ENCODE assay signal across 19 cellular contexts in the genomic region with DNA sequence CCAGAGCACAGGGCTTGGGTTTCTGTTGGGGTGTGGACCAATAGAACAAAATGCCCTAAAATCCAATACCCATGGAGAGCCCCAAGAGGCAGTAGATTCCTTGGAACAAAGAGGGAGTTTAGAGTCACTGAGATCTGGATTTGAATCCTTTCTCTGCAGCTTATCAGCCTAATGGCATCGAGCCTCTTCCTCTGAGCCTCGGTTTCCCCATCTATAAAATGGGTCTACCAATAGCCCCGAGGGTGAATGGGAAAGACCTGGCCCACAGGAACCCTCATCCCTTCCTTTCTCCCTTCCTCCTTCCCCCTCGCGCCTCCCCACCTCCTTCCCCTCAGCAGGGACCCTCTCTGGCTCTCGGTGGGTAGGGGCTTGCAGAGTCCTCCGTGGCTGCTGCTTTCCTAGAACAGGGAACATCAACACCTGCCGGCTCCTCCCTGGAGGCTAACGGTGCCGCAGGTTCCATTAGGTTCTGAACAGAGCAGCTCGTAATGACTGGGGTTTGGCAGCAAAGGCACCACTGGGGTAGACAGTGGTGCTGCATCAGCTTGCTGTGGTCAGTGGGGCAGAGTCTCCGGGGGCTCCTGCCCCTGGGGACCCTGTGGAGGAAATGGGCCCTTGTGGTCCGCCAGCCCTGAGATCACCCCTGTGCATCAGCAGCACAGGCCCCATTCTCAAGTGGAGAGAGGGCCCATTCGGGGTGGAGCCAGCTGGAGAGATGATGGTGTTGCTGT. TPM values are rescaled to one million over a fixed set of nuclear protein-coding genes. Genes with fewer than 3 reads are reported as not detected.
A peak's percentile ranks its signal among the peaks of the same experiment; 100 is the strongest.
DNase-seq lines count a peak whose midpoint lies in the region; ATAC-seq, FAIRE-seq and TF ChIP-seq lines count a peak whose summit lies in the region.
"Had no signal": no experiment of that assay in that cellular context is flagged by ENCODE, and none has a peak within 500 bp of the region (broad histone marks: within the 10 kb centered on the region; RNA-seq: fewer than 3 reads in every experiment).

No MANE protein-coding gene starts in this region.

- H3K36me3 Mint-ChIP-seq in activated naive CD8-positive, alpha-beta T cell = no peaks in the 10 kb centered on the region
- H3K36me3 Mint-ChIP-seq in activated naive CD8-positive, alpha-beta T cell treated with anti-CD3 and anti-CD28 coated beads, Interleukin-2, amount 50 U/mL, for 24 hours (ENCODE audit: low read depth) = peaks cover 10% of the 10 kb centered on the region
- H3K36me3 Mint-ChIP-seq in stimulated activated naive B cell treated with anti-CD40 and anti-IgM and Interleukin-4, amounts not matched to agents 10 μg/mL and 1 μg/mL and 100 μg/mL, for 72 hours = peaks cover 45 to 73% of the 10 kb centered on the region in 2 donors

- H3K4me3 ChIP-seq in SJSA1 = no peak overlapping the region
- no peak overlapping the region for H3K4me3 ChIP-seq in gastroesophageal sphincter
- no peak overlapping the region for H3K4me3 ChIP-seq in pancreas

- no peak for DNase-seq in activated naive CD8-positive, alpha-beta T cell treated with anti-CD3 and anti-CD28 coated beads, Interleukin-2, amount 50 U/mL, for 24 hours
- DNase-seq in SJSA1 (ENCODE audit: low read depth in 1 of 2, low spot score in 2 of 2) (no peak), pancreas (no peak)
- no peak for DNase-seq in stimulated activated naive B cell treated with anti-CD40 and anti-IgM and Interleukin-4, amounts not matched to agents 10 μg/mL and 1 μg/mL and 100 μg/mL, for 72 hours
- no peak for DNase-seq in activated CD4-positive, alpha-beta T cell treated with anti-CD3 and anti-CD28 coated beads for 1 hour
- DNase-seq: activated CD4-positive, alpha-beta T cell treated with anti-CD3 and anti-CD28 coated beads for 36 hours; activated CD8-positive, alpha-beta memory T cell treated with anti-CD3 and anti-CD28 coated beads, Interleukin-2, amount 50 U/mL, for 4 hours; activated naive CD4-positive, alpha-beta T cell treated with anti-CD3 and anti-CD28 coated beads, Interleukin-2, amount 50 U/mL, for 16 hours; CD8-positive, alpha-beta memory T cell; effector memory CD4-positive, alpha-beta T cell; NCI-H2107; RPMI8226; T-helper 2 cell had no signal

- TF ChIP-seq CTCF in gastroesophageal sphincter (IDR thresholded peaks at IDR 0.05) = no peak
- no peak for TF ChIP-seq CTCF in pancreas (IDR thresholded peaks at IDR 0.05)

- no peaks in the 10 kb centered on the region for H3K9me3 ChIP-seq in SJSA1 (replicated peaks)
- H3K9me3 ChIP-seq in gastroesophageal sphincter = no peaks in the 10 kb centered on the region
- no peaks in the 10 kb centered on the region for H3K9me3 ChIP-seq in pancreas

- TF ChIP-seq POLR2A in gastroesophageal sphincter (IDR thresholded peaks at IDR 0.05) = no peak

- H3K9me3 Mint-ChIP-seq in activated naive CD8-positive, alpha-beta T cell (ENCODE audit: low read depth) = no peaks in the 10 kb centered on the region
- H3K9me3 Mint-ChIP-seq in activated naive CD8-positive, alpha-beta T cell treated with anti-CD3 and anti-CD28 coated beads, Interleukin-2, amount 50 U/mL, for 24 hours = no peaks in the 10 kb centered on the region
- no peaks in the 10 kb centered on the region for H3K9me3 Mint-ChIP-seq in stimulated activated naive B cell treated with anti-CD40 and anti-IgM and Interleukin-4, amounts not matched to agents 10 μg/mL and 1 μg/mL and 100 μg/mL, for 72 hours
- H3K9me3 Mint-ChIP-seq: CD8-positive, alpha-beta memory T cell had no signal

- peaks cover 58% of the 10 kb centered on the region for H3K36me3 ChIP-seq in SJSA1
- peaks cover 0 to 15% of the 10 kb centered on the region in 2 donors for H3K36me3 ChIP-seq in gastroesophageal sphincter
- H3K36me3 ChIP-seq in pancreas = peaks cover 0 to 13% (median 0%) of the 10 kb centered on the region in 3 donors

- peaks cover 12% of the 10 kb centered on the region for H3K4me1 Mint-ChIP-seq in activated naive CD8-positive, alpha-beta T cell (ENCODE audit: low read depth)
- H3K4me1 Mint-ChIP-seq in activated naive CD8-positive, alpha-beta T cell treated with anti-CD3 and anti-CD28 coated beads, Interleukin-2, amount 50 U/mL, for 24 hours = peaks cover 27% of the 10 kb centered on the region
- peaks cover 53 to 82% of the 10 kb centered on the region in 2 donors for H3K4me1 Mint-ChIP-seq in stimulated activated naive B cell treated with anti-CD40 and anti-IgM and Interleukin-4, amounts not matched to agents 10 μg/mL and 1 μg/mL and 100 μg/mL, for 72 hours

- H3K27me3 ChIP-seq in SJSA1 (replicated peaks) = no peaks in the 10 kb centered on the region
- no peaks in the 10 kb centered on the region for H3K27me3 ChIP-seq in gastroesophageal sphincter
- H3K27me3 ChIP-seq in pancreas = no peaks in the 10 kb centered on the region

- intact Hi-C loops in pancreas (cut with DNase I) = no loop called here

- no peak overlapping the region for H3K27ac Mint-ChIP-seq in activated naive CD8-positive, alpha-beta T cell
- no peak overlapping the region for H3K27ac Mint-ChIP-seq in activated naive CD8-positive, alpha-beta T cell treated with anti-CD3 and anti-CD28 coated beads, Interleukin-2, amount 50 U/mL, for 24 hours
- peak overlapping the region; percentile 89 for H3K27ac Mint-ChIP-seq in stimulated activated naive B cell treated with anti-CD40 and anti-IgM and Interleukin-4, amounts not matched to agents 10 μg/mL and 1 μg/mL and 100 μg/mL, for 72 hours
- H3K27ac Mint-ChIP-seq: activated CD4-positive, alpha-beta T cell treated with anti-CD3 and anti-CD28 coated beads for 36 hours had no signal

- WGBS in gastroesophageal sphincter (ENCODE audit: low coverage in 1 of 2), 2 donors = 70% methylated on average over 4 of the region's 14 CpGs; no CpG with 5 or more reads in 1 of the 2 donors
- 82 to 89% methylated on average over 14 of the region's 14 CpGs for WGBS in pancreas, 2 donors

- ATAC-seq in activated naive CD8-positive, alpha-beta T cell treated with anti-CD3 and anti-CD28 coated beads, Interleukin-2, amount 50 U/mL, for 24 hours = no peak
- ATAC-seq in gastroesophageal sphincter = no peak
- peak; percentile 35 to 41 for ATAC-seq in stimulated activated naive B cell treated with anti-CD40 and anti-IgM and Interleukin-4, amounts not matched to agents 10 μg/mL and 1 μg/mL and 100 μg/mL, for 72 hours (replicated peaks)
- no peak for ATAC-seq in GM18867 (IDR thresholded peaks at IDR 0.05; ENCODE audit: unreplicated experiment)
- no peak for ATAC-seq in pancreas
- ATAC-seq: activated CD4-positive, alpha-beta T cell treated with anti-CD3 and anti-CD28 coated beads for 36 hours had no signal

- peak overlapping the region; percentile 32 for H3K4me3 Mint-ChIP-seq in activated naive CD8-positive, alpha-beta T cell
- H3K4me3 Mint-ChIP-seq in activated naive CD8-positive, alpha-beta T cell treated with anti-CD3 and anti-CD28 coated beads, Interleukin-2, amount 50 U/mL, for 24 hours = no peak overlapping the region
- peak overlapping the region in 1 of 2 donors; percentile 24 for H3K4me3 Mint-ChIP-seq in stimulated activated naive B cell treated with anti-CD40 and anti-IgM and Interleukin-4, amounts not matched to agents 10 μg/mL and 1 μg/mL and 100 μg/mL, for 72 hours
- H3K4me3 Mint-ChIP-seq: activated CD4-positive, alpha-beta T cell treated with anti-CD3 and anti-CD28 coated beads for 36 hours; CD8-positive, alpha-beta memory T cell had no signal

- TF ChIP-seq EP300 in gastroesophageal sphincter (IDR thresholded peaks at IDR 0.05) = no peak

- H3K27ac ChIP-seq in SJSA1 = peak overlapping the region; percentile 88
- H3K27ac ChIP-seq in gastroesophageal sphincter = peak overlapping the region in 3 of 4 donors; percentile 55 to 71 (median 68)
- H3K27ac ChIP-seq in pancreas = peak overlapping the region in 2 of 4 donors; percentile 4 to 55
- H3K27ac ChIP-seq: 22Rv1, parathyroid adenoma had no signal

- H3K27me3 Mint-ChIP-seq in activated naive CD8-positive, alpha-beta T cell = no peaks in the 10 kb centered on the region
- no peaks in the 10 kb centered on the region for H3K27me3 Mint-ChIP-seq in activated naive CD8-positive, alpha-beta T cell treated with anti-CD3 and anti-CD28 coated beads, Interleukin-2, amount 50 U/mL, for 24 hours
- no peaks in the 10 kb centered on the region for H3K27me3 Mint-ChIP-seq in stimulated activated naive B cell treated with anti-CD40 and anti-IgM and Interleukin-4, amounts not matched to agents 10 μg/mL and 1 μg/mL and 100 μg/mL, for 72 hours
- H3K27me3 Mint-ChIP-seq: CD8-positive, alpha-beta memory T cell had no signal

- FAIRE-seq in pancreas (lab: Jason Lieb, UNC) = no peak
- FAIRE-seq: frontal cortex had no signal

- peaks cover 73% of the 10 kb centered on the region for H3K4me1 ChIP-seq in SJSA1 (replicated peaks)
- peaks cover 0 to 78% (median 36%) of the 10 kb centered on the region in 3 donors for H3K4me1 ChIP-seq in gastroesophageal sphincter
- peaks cover 8 to 26% (median 11%) of the 10 kb centered on the region in 3 donors for H3K4me1 ChIP-seq in pancreas
- H3K4me1 ChIP-seq: parathyroid adenoma had no signal

RNA-seq across cellular contexts. Expression of gene NEK6, which starts 40.3 kb away (rescaled TPM):
- 32.0 and 35.5 TPM in 2 replicates for total RNA-seq in SJSA1 (2014; rRNA removed; shearing (Covaris generic))
- 10 to 100 TPM; 13.2 to 31.7 (median 19.3) TPM for total RNA-seq in gastroesophageal sphincter
- 10 to 100 TPM; 25.1 to 67.0 (median 34.2) TPM for total RNA-seq in pancreas
- polyA plus RNA-seq in pancreas = 10 to 100 TPM in 1 of 2 donors, 1 to 10 TPM in 1; 7.8 to 12.5 TPM

Comparison
In these comparisons a context has a peak if more than half of its experiments do, and no peak if none do; other contexts are left out.
1. ATAC-seq: peak in stimulated activated naive B cell treated with anti-CD40 and anti-IgM and Interleukin-4, amounts not matched to agents 10 μg/mL and 1 μg/mL and 100 μg/mL, for 72 hours (2 of 2); none in activated naive CD8-positive, alpha-beta T cell treated with anti-CD3 and anti-CD28 coated beads, Interleukin-2, amount 50 U/mL, for 24 hours (single experiment), gastroesophageal sphincter (single experiment), GM18867 (single experiment) and pancreas (0 of 4).